Comparison of ENCODE assay signal across 8 cellular contexts in the genomic region with DNA sequence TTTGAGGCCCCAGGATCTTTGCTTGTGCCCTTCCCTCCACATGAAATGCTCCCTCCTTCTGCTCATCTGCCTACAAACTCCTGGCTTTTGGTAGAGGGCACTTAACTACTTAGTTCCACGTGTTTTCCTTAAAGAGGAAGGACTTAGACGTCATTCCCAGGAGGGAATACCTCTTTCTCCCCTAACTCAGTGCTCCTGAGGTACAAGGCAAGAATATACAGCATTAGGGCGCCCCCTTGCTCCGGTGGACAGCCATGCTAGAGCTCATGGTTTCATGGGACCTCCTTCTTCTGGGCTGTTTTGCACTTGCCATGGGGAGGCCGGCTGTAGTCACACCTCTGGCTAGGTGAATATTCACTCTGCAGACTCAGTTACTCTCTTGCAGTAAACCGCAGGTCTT.
DNase-seq lines count a peak whose midpoint lies in the region; ATAC-seq, FAIRE-seq and TF ChIP-seq lines count a peak whose summit lies in the region.

No MANE protein-coding gene starts in this region.

- H3K27me3 ChIP-seq in RWPE2 (ENCODE audit: insufficient read depth, poor library complexity, severe bottlenecking) (no peaks in the 10 kb centered on the region), small intestine (ENCODE audit: control insufficient read depth in 2 of 2, insufficient read depth in 2 of 2, low read length in 2 of 2) (no peaks in the 10 kb centered on the region), gastrocnemius medialis (no peaks in the 10 kb centered on the region)

- 17 to 21% (median 19%) methylated on average over 6 of the region's 6 CpGs for WGBS in small intestine, 3 donors

- H3K4me1 ChIP-seq in RWPE2 (ENCODE audit: insufficient read depth, poor library complexity, severe bottlenecking) (no peaks in the 10 kb centered on the region), small intestine (ENCODE audit: control insufficient read depth in 2 of 2, insufficient read depth in 1 of 2, low read depth in 1 of 2, low read length in 1 of 2) (no peaks in the 10 kb centered on the region), gastrocnemius medialis (no peaks in the 10 kb centered on the region)

- FAIRE-seq in small intestine (lab: Jason Lieb, UNC) = no peak

- peak; percentile 50 for ATAC-seq in HG03520 (IDR thresholded peaks at IDR 0.05; ENCODE audit: unreplicated experiment)
- ATAC-seq in RWPE2 (ENCODE audit: low read depth) = peak; percentile 70
- ATAC-seq in gastrocnemius medialis = no peak
- ATAC-seq in HG02763 (IDR thresholded peaks at IDR 0.05; ENCODE audit: unreplicated experiment) = no peak

- H3K9me3 ChIP-seq in RWPE2 (ENCODE audit: severe bottlenecking) (no peaks in the 10 kb centered on the region), small intestine (ENCODE audit: control insufficient read depth, low read depth) (no peaks in the 10 kb centered on the region), gastrocnemius medialis (no peaks in the 10 kb centered on the region)

- no peak for TF ChIP-seq POLR2A in gastrocnemius medialis (IDR thresholded peaks at IDR 0.05)

- DNase-seq in activated CD4-positive, alpha-beta T cell treated with anti-CD3 and anti-CD28 coated beads for 48 hours = peak; percentile 58
- no peak for DNase-seq in activated CD4-positive, alpha-beta T cell treated with anti-CD3 and anti-CD28 coated beads for 4 hours
- DNase-seq in RWPE2 (ENCODE audit: low spot score) = no peak
- peak; percentile 69 for DNase-seq in germinal center (ENCODE audit: low spot score)
- peak; percentile 14 for DNase-seq in small intestine
- no peak for DNase-seq in gastrocnemius medialis

- in situ Hi-C loops in gastrocnemius medialis (cut with MboI; ENCODE audit: low sequenced_read_pairs in 4 of 4) = no loop called here

- H3K36me3 ChIP-seq in RWPE2 (ENCODE audit: low read depth) = no peaks in the 10 kb centered on the region
- no peaks in the 10 kb centered on the region for H3K36me3 ChIP-seq in small intestine (ENCODE audit: control insufficient read depth in 2 of 2, insufficient read depth in 2 of 2, low read length in 2 of 2)
- H3K36me3 ChIP-seq in gastrocnemius medialis = no peaks in the 10 kb centered on the region

- H3K4me3 ChIP-seq in RWPE2 (ENCODE audit: severe bottlenecking) = no peak overlapping the region
- no peak overlapping the region for H3K4me3 ChIP-seq in small intestine (ENCODE audit: low read depth in 1 of 2, low read length in 2 of 2)
- H3K4me3 ChIP-seq in gastrocnemius medialis = no peak overlapping the region

- H3K27ac ChIP-seq in RWPE2 (ENCODE audit: poor library complexity, severe bottlenecking) (no peak overlapping the region), small intestine (ENCODE audit: low read depth in 1 of 2, low read length in 1 of 2) (no peak overlapping the region), gastrocnemius medialis (no peak overlapping the region)

- peak; percentile 57 for TF ChIP-seq CTCF in RWPE2 (IDR thresholded peaks at IDR 0.05; ENCODE audit: poor library complexity, severe bottlenecking)
- TF ChIP-seq CTCF in gastrocnemius medialis (IDR thresholded peaks at IDR 0.05 in 4 of 5, conservative IDR thresholded peaks at IDR 0.05 in 1 of 5) = peak in 2 of 5 experiments; percentile 13 to 16

- intact Hi-C loops in gastrocnemius medialis (cut with DNase I; ENCODE audit: low total_unique reads) = no loop called here

Comparison
In these comparisons a context has a peak if more than half of its experiments do, and no peak if none do; other contexts are left out.
1. DNase-seq: peak in activated CD4-positive, alpha-beta T cell treated with anti-CD3 and anti-CD28 coated beads for 48 hours (single experiment), germinal center (single experiment) and small intestine (single experiment); none in activated CD4-positive, alpha-beta T cell treated with anti-CD3 and anti-CD28 coated beads for 4 hours (0 of 2), RWPE2 (single experiment) and gastrocnemius medialis (0 of 2).
2. ATAC-seq: peak in HG03520 (single experiment) and RWPE2 (single experiment); none in gastrocnemius medialis (0 of 2) and HG02763 (single experiment).